In the genomic region with DNA sequence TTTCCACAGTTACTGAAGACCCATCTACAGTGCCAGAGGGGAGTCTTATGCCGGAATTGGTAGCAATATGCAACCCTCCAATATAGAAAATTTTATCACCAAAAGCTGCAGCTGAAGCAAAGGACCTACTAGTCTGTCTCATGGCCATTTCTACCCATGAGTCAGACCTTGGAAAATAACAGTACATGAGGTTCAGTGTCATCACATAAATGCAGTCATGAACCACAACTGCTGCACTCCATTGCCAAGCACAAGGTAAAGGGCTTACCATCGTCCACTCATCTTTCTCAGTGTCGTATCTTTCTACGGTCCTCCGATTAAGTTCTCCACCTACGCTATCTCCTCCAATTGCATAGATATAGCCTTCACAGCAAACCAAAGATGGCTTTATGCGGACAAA, we compare ENCODE assay signal across 18 cellular contexts. TPM values are rescaled to one million over a fixed set of nuclear protein-coding genes. Genes with fewer than 3 reads are reported as not detected.
DNase-seq lines count a peak whose midpoint lies in the region; ATAC-seq, FAIRE-seq and TF ChIP-seq lines count a peak whose summit lies in the region.
"Had no signal": no experiment of that assay in that cellular context is flagged by ENCODE, and none has a peak within 500 bp of the region (broad histone marks: within the 10 kb centered on the region; RNA-seq: fewer than 3 reads in every experiment).

No MANE protein-coding gene starts in this region.

- TF ChIP-seq CTCF in astrocyte (IDR thresholded peaks at IDR 0.05; ENCODE audit: insufficient read depth, low read depth, low read length) (no peak), psoas muscle (IDR thresholded peaks at IDR 0.05) (no peak)

- H3K79me2 ChIP-seq in GM23248 (ENCODE audit: insufficient read depth) (peaks cover 71% of the 10 kb centered on the region), astrocyte (ENCODE audit: insufficient read depth, low read length) (peaks cover 18% of the 10 kb centered on the region)

- H3K9ac ChIP-seq in GM23248 (no peak overlapping the region), astrocyte (ENCODE audit: low read length) (no peak overlapping the region)
- H3K9ac ChIP-seq: BLaER1 had no signal

- no peak overlapping the region for H2AFZ ChIP-seq in GM23248
- no peak overlapping the region for H2AFZ ChIP-seq in astrocyte (ENCODE audit: low read depth, low read length)

- peaks cover 42% of the 10 kb centered on the region for H3K4me1 Mint-ChIP-seq in activated T-cell treated with anti-CD3 and anti-CD28 coated beads, Interleukin-2, amount 50 U/mL, for 24 hours (ENCODE audit: low read depth)
- H3K4me1 Mint-ChIP-seq in astrocyte (ENCODE audit: low read depth, unreplicated experiment), result no peaks in the 10 kb centered on the region

- intact Hi-C loops in psoas muscle (cut with DNase I), result no loop called here

- H3K27ac ChIP-seq in GM23248, result no peak overlapping the region
- H3K27ac ChIP-seq in astrocyte (ENCODE audit: low read depth, low read length), result no peak overlapping the region
- peak overlapping the region; percentile 70 for H3K27ac ChIP-seq in psoas muscle
- H3K27ac ChIP-seq: BLaER1 had no signal

- WGBS in GM23248 (ENCODE audit: low coverage in 1 of 2, low lambda C conversion rate in 2 of 2, missing lambda C conversion rate in 2 of 2), 2 experiments, result 95 to 96% methylated on average over 7 of the region's 7 CpGs
- 94 to 95% (median 95%) methylated on average over 7 of the region's 7 CpGs for WGBS in psoas muscle, 3 donors

- no peaks in the 10 kb centered on the region; the same call in 1 of the 2 replicates for H3F3A ChIP-seq in GM23248 (ENCODE audit: insufficient read depth)

- peaks cover 5% of the 10 kb centered on the region for H3K9me3 Mint-ChIP-seq in activated T-cell treated with anti-CD3 and anti-CD28 coated beads, Interleukin-2, amount 50 U/mL, for 24 hours
- no peaks in the 10 kb centered on the region for H3K9me3 Mint-ChIP-seq in astrocyte (ENCODE audit: unreplicated experiment)

- H3K4me3 ChIP-seq in GM23248 (no peak overlapping the region), astrocyte (ENCODE audit: insufficient read depth, low read depth, low read length) (no peak overlapping the region), psoas muscle (no peak overlapping the region)
- H3K4me3 ChIP-seq: BLaER1 had no signal

- H3K27me3 ChIP-seq in GM23248 (replicated peaks; ENCODE audit: insufficient read depth) (no peaks in the 10 kb centered on the region), astrocyte (ENCODE audit: insufficient read depth, low read length) (no peaks in the 10 kb centered on the region), psoas muscle (ENCODE audit: insufficient read depth in 3 of 3, low read length in 2 of 3) (no peaks in the 10 kb centered on the region)
- H3K27me3 ChIP-seq: BLaER1 had no signal

- H3K9me2 ChIP-seq in GM23248 (ENCODE audit: insufficient read depth), result no peaks in the 10 kb centered on the region

- no peak overlapping the region for H3K4me3 Mint-ChIP-seq in activated T-cell treated with anti-CD3 and anti-CD28 coated beads, Interleukin-2, amount 50 U/mL, for 24 hours
- no peak overlapping the region for H3K4me3 Mint-ChIP-seq in astrocyte (ENCODE audit: unreplicated experiment)
- H3K4me3 Mint-ChIP-seq: CD8-positive, alpha-beta memory T cell; H9 had no signal

- peak overlapping the region; percentile 2 for H3K27ac Mint-ChIP-seq in activated T-cell treated with anti-CD3 and anti-CD28 coated beads, Interleukin-2, amount 50 U/mL, for 24 hours
- peak overlapping the region; percentile 15 for H3K27ac Mint-ChIP-seq in astrocyte (ENCODE audit: unreplicated experiment)
- H3K27ac Mint-ChIP-seq: H9 had no signal

- no peak for FAIRE-seq in astrocyte (lab: Jason Lieb, UNC)
- FAIRE-seq: A204.1, D721Med, G401.6 had no signal

- H3K4me1 ChIP-seq in GM23248 (ENCODE audit: insufficient read depth) (no peaks in the 10 kb centered on the region), astrocyte (ENCODE audit: insufficient read depth, low read length) (no peaks in the 10 kb centered on the region), psoas muscle (peaks cover 56% of the 10 kb centered on the region)
- H3K4me1 ChIP-seq: BLaER1 had no signal

- ATAC-seq in psoas muscle, result peak; percentile 74 to 86 (median 82)

- H4K20me1 ChIP-seq in GM23248 (ENCODE audit: insufficient read depth) (0 out of 2 replicates have a peak, but pooled peaks cover 7% of the 10 kb centered on the region), astrocyte (ENCODE audit: insufficient read depth, low read length) (peaks cover 34% of the 10 kb centered on the region)

- no peaks in the 10 kb centered on the region for H3K27me3 Mint-ChIP-seq in activated T-cell treated with anti-CD3 and anti-CD28 coated beads, Interleukin-2, amount 50 U/mL, for 24 hours
- no peaks in the 10 kb centered on the region for H3K27me3 Mint-ChIP-seq in astrocyte (ENCODE audit: low read depth, unreplicated experiment)
- H3K27me3 Mint-ChIP-seq: CD8-positive, alpha-beta memory T cell had no signal

- in situ Hi-C loops in GM23248 (cut with MboI), result no loop called here

- H3K9me3 ChIP-seq in GM23248 (ENCODE audit: low read depth) (no peaks in the 10 kb centered on the region), astrocyte (ENCODE audit: insufficient read depth, low read depth, low read length) (no peaks in the 10 kb centered on the region), psoas muscle (no peaks in the 10 kb centered on the region)
- H3K9me3 ChIP-seq: BLaER1 had no signal

- no peak for DNase-seq in activated T-cell treated with anti-CD3 and anti-CD28 coated beads, Interleukin-2, amount 50 U/mL, for 24 hours
- no peak for DNase-seq in activated T-cell treated with anti-CD3 and anti-CD28 coated beads, Interleukin-2, amount 50 U/mL, for 1 hour
- DNase-seq in GM23248 (peak; percentile 36), astrocyte (ENCODE audit: low read depth) (no peak), psoas muscle (no peak), activated gamma-delta T cell (lab: John Stamatoyannopoulos, UW) (no peak), DMS79 treated with DMSO at 0.1 percent for 48 hours (lab: John Stamatoyannopoulos, UW) (no peak)
- DNase-seq: CD8-positive, alpha-beta memory T cell; DMS79; H9; NCI-H1930; NCI-H2171; NCI-H446 treated with DMSO at 0.1 percent for 48 hours; NK-92 treated with Interleukin-12 subunit alpha and Interleukin-12 subunit beta, amount 100 ng/mL, for 24 hours had no signal

- H3K4me2 ChIP-seq in GM23248 (ENCODE audit: unreplicated experiment) (no peak overlapping the region), astrocyte (ENCODE audit: low read length) (no peak overlapping the region)
- H3K4me2 ChIP-seq: BLaER1 had no signal

- H3K36me3 Mint-ChIP-seq in activated T-cell treated with anti-CD3 and anti-CD28 coated beads, Interleukin-2, amount 50 U/mL, for 24 hours (ENCODE audit: low read depth), result peaks cover 86% of the 10 kb centered on the region
- H3K36me3 Mint-ChIP-seq in astrocyte (ENCODE audit: low read depth, unreplicated experiment), result peaks cover 14% of the 10 kb centered on the region

- peaks cover 48% of the 10 kb centered on the region for H3K36me3 ChIP-seq in GM23248 (ENCODE audit: low read depth)
- peaks cover 43% of the 10 kb centered on the region for H3K36me3 ChIP-seq in astrocyte (ENCODE audit: insufficient read depth, low read length)
- peaks cover 9 to 63% of the 10 kb centered on the region in 2 donors for H3K36me3 ChIP-seq in psoas muscle (ENCODE audit: insufficient read depth in 1 of 2, low read depth in 1 of 2)

RNA-seq across cellular contexts. Expression of gene KBTBD2, which starts 21.8 kb away (rescaled TPM):
- total RNA-seq in GM23248 (2014; rRNA removed; shearing (Covaris generic)), result 31.1 and 33.1 TPM in 2 replicates
- polyA plus RNA-seq in GM23248 (2016; fragmentation: Nextera tagmentation; extraction: Ambion mirVana) (19.1 and 19.9 TPM in 2 replicates), psoas muscle (10 to 100 TPM; 25.6 to 69.6 (median 32.4) TPM)
- total RNA-seq in astrocyte (26.2 and 26.9 TPM in 2 replicates), psoas muscle (10 to 100 TPM; 27.7 to 65.6 (median 40.4) TPM)
